In the genomic region with DNA sequence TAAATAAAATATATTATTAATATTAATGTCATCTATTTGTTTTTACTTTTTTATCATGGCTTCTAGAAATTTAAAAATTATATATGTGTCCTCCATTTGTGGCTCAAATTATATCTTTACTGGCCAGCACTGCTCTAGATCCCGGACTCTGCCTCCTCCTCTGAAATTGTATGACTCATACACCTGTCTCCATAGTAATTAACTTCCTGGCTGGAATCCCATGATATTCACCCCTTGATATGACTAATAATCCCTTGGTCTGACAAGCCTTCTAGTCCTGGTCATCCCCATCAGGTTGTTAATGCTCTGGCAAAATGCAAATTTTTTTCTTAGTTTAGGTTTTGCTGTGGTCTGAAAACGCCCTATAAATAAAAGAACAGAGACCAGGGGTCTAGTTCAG, we compare ENCODE assay signal across 10 cellular contexts.
A peak's percentile ranks its signal among the peaks of the same experiment; 100 is the strongest.
DNase-seq lines count a peak whose midpoint lies in the region; ATAC-seq, FAIRE-seq and TF ChIP-seq lines count a peak whose summit lies in the region.
"Had no signal": no experiment of that assay in that cellular context is flagged by ENCODE, and none has a peak within 500 bp of the region (broad histone marks: within the 10 kb centered on the region; RNA-seq: fewer than 3 reads in every experiment).

No MANE protein-coding gene starts in this region.

- intact Hi-C loops in Calu3 (cut with micrococcal nuclease; ENCODE audit: unreplicated experiment) = loop anchor here (5.0 to 10.0 kb wide), 2 partner anchors 298 to 334 kb away; no protein-coding TSS in a partner anchor

- H3K4me1 Mint-ChIP-seq in Calu3 (ENCODE audit: low read depth, unreplicated experiment) = peaks cover 63% of the 10 kb centered on the region

- no peak overlapping the region for H3K4me3 ChIP-seq in bronchial epithelial cell (ENCODE audit: low read depth, low read length)

- CTCF ChIA-PET in Calu3 (lab: Charles Lee) = no interaction called here

- BruUV-seq in Calu3 (replicated peaks; lab: Mats Ljungman, UMichigan) = no TSS peak

- ATAC-seq in HG03175 (IDR thresholded peaks at IDR 0.05; ENCODE audit: unreplicated experiment) (no peak), HG02678 (IDR thresholded peaks at IDR 0.05; ENCODE audit: unreplicated experiment) (no peak)

- FAIRE-seq in bronchial epithelial cell (lab: Jason Lieb, UNC) = no peak

- DNase-seq in Calu3 (peak; percentile 55), LHCN-M2 (ENCODE audit: low read depth) (peak; percentile 31), bronchial epithelial cell (ENCODE audit: low read depth) (peak; percentile 96), kidney tubule cell (ENCODE audit: low spot score) (peak; percentile 95), NCI-H1105 treated with DMSO at 0.1 percent for 48 hours (lab: John Stamatoyannopoulos, UW) (no peak), D341Med (ENCODE audit: low spot score) (no peak)
- DNase-seq: aorta had no signal

- no peaks in the 10 kb centered on the region for H3K27me3 Mint-ChIP-seq in Calu3 (ENCODE audit: unreplicated experiment)

- peak overlapping the region; percentile 35 for H3K4me3 Mint-ChIP-seq in Calu3 (ENCODE audit: low read depth, unreplicated experiment)

- no peaks in the 10 kb centered on the region for H3K27me3 ChIP-seq in bronchial epithelial cell (ENCODE audit: control insufficient read depth, insufficient read depth, low read length)

- H3K27ac Mint-ChIP-seq in Calu3 (ENCODE audit: unreplicated experiment) = peak overlapping the region; percentile 96
- H3K27ac Mint-ChIP-seq: activated T-helper 2 cell treated with anti-CD3 and anti-CD28 coated beads, Interferon-gamma antibody, Interleukin-2, Interleukin-4, amounts not matched to agents 10 μg/mL and 5 μg/mL and 100 μg/mL, durations not matched to agents 14 hours and 24 hours and 36 hours had no signal

- TF ChIP-seq CTCF in Calu3 (IDR thresholded peaks at IDR 0.05; ENCODE audit: unreplicated experiment) (no peak), bronchial epithelial cell (IDR thresholded peaks at IDR 0.05; ENCODE audit: insufficient read depth, low read length, severe bottlenecking) (no peak)

- H3K36me3 ChIP-seq in bronchial epithelial cell (ENCODE audit: control insufficient read depth, insufficient read depth, low read length) = no peaks in the 10 kb centered on the region

- no peaks in the 10 kb centered on the region for H3K9me3 Mint-ChIP-seq in Calu3 (ENCODE audit: low read depth, unreplicated experiment)

- H3K36me3 Mint-ChIP-seq in Calu3 (ENCODE audit: insufficient read depth, unreplicated experiment) = peaks cover 25% of the 10 kb centered on the region

Comparison
In these comparisons a context has a peak if more than half of its experiments do, and no peak if none do; other contexts are left out.
1. DNase-seq: peak in Calu3 (single experiment), LHCN-M2 (single experiment), bronchial epithelial cell (single experiment) and kidney tubule cell (single experiment); none in NCI-H1105 treated with DMSO at 0.1 percent for 48 hours (single experiment) and D341Med (single experiment).